In genomic region chr3:127628788-127629456, GRCh38 we compare ENCODE assay signal across 8 cellular contexts. TPM values are rescaled to one million over a fixed set of nuclear protein-coding genes. Genes with fewer than 3 reads are reported as not detected.
DNase-seq lines count a peak whose midpoint lies in the region; ATAC-seq and TF ChIP-seq lines count a peak whose summit lies in the region.

TSS of gene PODXL2 (plus strand) at chr3:127629185. CDS start at chr3:127629220, 35 bp downstream.

- WGBS in right cardiac atrium, result 5% methylated on average over 104 of the region's 104 CpGs

- no peaks in the 10 kb centered on the region for H3K9me3 Mint-ChIP-seq in progenitor cell of endocrine pancreas (ENCODE audit: low read depth)

- H3K79me2 ChIP-seq in DOHH2 (ENCODE audit: control insufficient read depth, low read length), result no peaks in the 10 kb centered on the region

- H3K4me2 ChIP-seq in DOHH2 (ENCODE audit: low read length), result peak within 1 kb of the TSS; percentile 34

- H4K20me1 ChIP-seq in DOHH2 (ENCODE audit: control insufficient read depth, insufficient read depth, low read depth, low read length), result no peaks in the 10 kb centered on the region

- H3K27me3 ChIP-seq in DOHH2 (ENCODE audit: control insufficient read depth, low read length), result no peaks in the 10 kb centered on the region
- H3K27me3 ChIP-seq in ascending aorta, result no peaks in the 10 kb centered on the region
- no peaks in the 10 kb centered on the region for H3K27me3 ChIP-seq in right cardiac atrium (ENCODE audit: control insufficient read depth, insufficient read depth)

- DNase-seq in RPMI8226, result peak; percentile 82
- no peak for DNase-seq in ascending aorta (ENCODE audit: low spot score in 2 of 2)
- DNase-seq in right cardiac atrium, result peak; percentile 53 to 85 (median 84)
- peak; percentile 51 for DNase-seq in progenitor cell of endocrine pancreas (ENCODE audit: low spot score, unreplicated experiment)
- no peak for DNase-seq in NAMALWA (ENCODE audit: low spot score)

- intact Hi-C loops in ascending aorta (cut with DNase I) (loop anchor here (2.0 kb wide), 1 partner anchor 38 kb away; the partner anchor contains the start of gene TPRA1), right cardiac atrium (cut with DNase I) (no loop called here)

- H3K4me3 ChIP-seq in DOHH2 (ENCODE audit: low read length) (no peak within 1 kb of the TSS), ascending aorta (peak within 1 kb of the TSS; percentile 64 to 67), right cardiac atrium (ENCODE audit: low read length) (peak within 1 kb of the TSS; percentile 50)

- peak within 1 kb of the TSS; percentile 86 for H3K27ac Mint-ChIP-seq in progenitor cell of endocrine pancreas

- H3K4me1 Mint-ChIP-seq in progenitor cell of endocrine pancreas (ENCODE audit: low read depth), result peaks cover 7% of the 10 kb centered on the region

- H3K36me3 ChIP-seq in DOHH2 (ENCODE audit: control insufficient read depth, low read length), result no peaks in the 10 kb centered on the region
- no peaks in the 10 kb centered on the region for H3K36me3 ChIP-seq in ascending aorta

- H3K27ac ChIP-seq in DOHH2 (ENCODE audit: low read depth, low read length) (no peak within 1 kb of the TSS), ascending aorta (no peak within 1 kb of the TSS), right cardiac atrium (ENCODE audit: low read length) (no peak within 1 kb of the TSS)

- no peaks in the 10 kb centered on the region for H3K9me3 ChIP-seq in DOHH2 (ENCODE audit: control insufficient read depth, insufficient read depth, low read length)
- H3K9me3 ChIP-seq in ascending aorta, result no peaks in the 10 kb centered on the region
- no peaks in the 10 kb centered on the region for H3K9me3 ChIP-seq in right cardiac atrium (ENCODE audit: control insufficient read depth, low read length)

- H3K9me2 ChIP-seq in DOHH2 (replicated peaks; ENCODE audit: control insufficient read depth, low read length), result no peaks in the 10 kb centered on the region

- no peaks in the 10 kb centered on the region for H3K36me3 Mint-ChIP-seq in progenitor cell of endocrine pancreas (ENCODE audit: insufficient read depth)

- H3K4me3 Mint-ChIP-seq in progenitor cell of endocrine pancreas (ENCODE audit: low read depth), result peak within 1 kb of the TSS; percentile 74

- peaks cover 29% of the 10 kb centered on the region for H3K4me1 ChIP-seq in DOHH2 (ENCODE audit: control insufficient read depth, low read length)
- peaks cover 8 to 10% of the 10 kb centered on the region in 2 donors for H3K4me1 ChIP-seq in ascending aorta
- H3K4me1 ChIP-seq in right cardiac atrium (ENCODE audit: control insufficient read depth, insufficient read depth, low read length), result peaks cover 5% of the 10 kb centered on the region

- H3F3A ChIP-seq in DOHH2 (ENCODE audit: control insufficient read depth, insufficient read depth), result peaks cover 7% of the 10 kb centered on the region

- H3K27me3 Mint-ChIP-seq in progenitor cell of endocrine pancreas, result peaks cover 51% of the 10 kb centered on the region

- TF ChIP-seq CTCF in DOHH2 (IDR thresholded peaks at IDR 0.05; ENCODE audit: low read depth, low read length, poor library complexity, severe bottlenecking), result no peak
- no peak for TF ChIP-seq CTCF in ascending aorta (IDR thresholded peaks at IDR 0.05)
- no peak for TF ChIP-seq CTCF in progenitor cell of endocrine pancreas (IDR thresholded peaks at IDR 0.05; ENCODE audit: unreplicated experiment)

- peak; percentile 54 for ATAC-seq in HG02852 (IDR thresholded peaks at IDR 0.05; ENCODE audit: unreplicated experiment)
- ATAC-seq in right cardiac atrium, result peak; percentile 82
- ATAC-seq in GM19463 (IDR thresholded peaks at IDR 0.05; ENCODE audit: unreplicated experiment), result no peak

RNA-seq across cellular contexts. Expression of gene PODXL2, which starts in this region (rescaled TPM):
- total RNA-seq in ascending aorta (1.6 TPM), right cardiac atrium (1 to 10 TPM; 1.5 to 3.0 (median 2.1) TPM), progenitor cell of endocrine pancreas (25.5 and 25.7 TPM in 2 replicates)
- 2.0 TPM for polyA plus RNA-seq in right cardiac atrium

Comparison
In these comparisons a context has a peak if more than half of its experiments do, and no peak if none do; other contexts are left out.
1. DNase-seq: peak in RPMI8226 (single experiment), right cardiac atrium (3 of 3) and progenitor cell of endocrine pancreas (single experiment); none in ascending aorta (0 of 2) and NAMALWA (single experiment).